ENCODE assay signal across 8 cellular contexts in the genomic region with DNA sequence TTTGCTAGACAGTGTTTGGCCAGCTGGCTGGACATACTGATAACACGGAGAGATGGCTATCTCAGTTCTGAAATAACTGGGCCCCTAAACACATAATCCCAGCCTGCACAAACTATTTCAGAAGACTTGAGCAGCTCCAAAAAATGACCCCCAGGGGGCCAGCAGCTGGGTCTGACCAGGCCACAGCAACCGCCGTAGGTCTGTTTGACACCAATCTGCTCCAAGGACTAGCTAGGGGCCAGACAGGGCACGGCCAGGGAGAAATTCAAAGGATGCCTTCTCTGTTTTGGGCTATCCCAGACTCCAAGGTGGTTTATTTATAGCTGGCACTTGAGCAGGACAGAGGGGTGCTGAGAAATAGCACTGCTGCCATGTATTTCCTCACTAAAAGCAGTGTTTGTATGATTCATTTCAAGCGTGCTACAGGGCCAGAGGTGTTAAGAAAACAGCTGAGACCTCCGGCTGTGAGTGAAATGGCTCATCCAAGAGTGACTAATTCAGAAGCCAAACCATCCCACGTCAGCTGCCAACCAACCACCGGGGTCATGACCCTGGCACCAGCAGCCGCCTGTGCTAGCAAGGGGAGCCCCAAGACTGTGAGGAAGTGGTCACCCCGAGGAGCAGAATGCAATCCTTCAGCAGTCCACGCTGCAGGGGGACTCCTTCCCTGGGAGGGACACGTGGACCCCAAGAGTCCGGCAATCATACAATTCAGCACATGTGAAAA. TPM values are rescaled to one million over a fixed set of nuclear protein-coding genes. Genes with fewer than 3 reads are reported as not detected.
A peak's percentile ranks its signal among the peaks of the same experiment; 100 is the strongest.
DNase-seq lines count a peak whose midpoint lies in the region; ATAC-seq, FAIRE-seq and TF ChIP-seq lines count a peak whose summit lies in the region.

No MANE protein-coding gene starts in this region.

- no peaks in the 10 kb centered on the region for H3K27me3 ChIP-seq in cardiac muscle cell

- CTCF ChIA-PET in A549 (lab: Yijun Ruan, JAX) = interaction anchor here (0.7 to 1.7 kb wide), 5 partner anchors 11 to 322 kb away, joined by 3 to 5 read pairs (median 4); partner anchors contain the start of genes SCNN1G and UBFD1

- ATAC-seq in A549 = peak; percentile 80 to 82
- ATAC-seq in GM18517 (IDR thresholded peaks at IDR 0.05; ENCODE audit: unreplicated experiment) = peak; percentile 69
- peak; percentile 72 for ATAC-seq in HG03108 (IDR thresholded peaks at IDR 0.05; ENCODE audit: unreplicated experiment)

- peaks cover 33% of the 10 kb centered on the region for H3K4me1 ChIP-seq in A549
- peaks cover 20% of the 10 kb centered on the region for H3K4me1 ChIP-seq in cardiac muscle cell (ENCODE audit: low read depth)

- WGBS in A549 (ENCODE audit: missing lambda C conversion rate) = 27% methylated on average over 13 of the region's 13 CpGs

- H3K4me3 ChIP-seq in A549 = no peak overlapping the region
- H3K4me3 ChIP-seq in cardiac muscle cell = no peak overlapping the region
- H3K4me3 ChIP-seq in skin epidermis = no peak overlapping the region

- TF ChIP-seq EP300 in A549 (IDR thresholded peaks at IDR 0.05) = no peak

- H3K9me3 ChIP-seq in A549 (no peaks in the 10 kb centered on the region), cardiac muscle cell (ENCODE audit: low read depth) (no peaks in the 10 kb centered on the region)

- peak overlapping the region; percentile 44 for H3K4me2 ChIP-seq in A549

- DNase-seq in A549 (ENCODE audit: low read depth in 1 of 2, low spot score in 1 of 2) (peak; percentile 59 to 71), SIG-M5 (lab: John Stamatoyannopoulos, UW) (peak; percentile 73), cardiac muscle cell (ENCODE audit: low read depth in 1 of 2, low spot score in 1 of 2) (peak; percentile 45 to 88), cortex of kidney (lab: John Stamatoyannopoulos, UW) (no peak)
- peak; percentile 82 for DNase-seq in activated naive CD4-positive, alpha-beta T cell treated with Interleukin-2 at 50 U/mL for 16 hours

- H3K27ac ChIP-seq in A549 (peak overlapping the region in 1 of 2 experiments; percentile 60; a peak in 2 of 6 replicates), cardiac muscle cell (peak overlapping the region; percentile 88), skin epidermis (peak overlapping the region in 15 of 21 experiments; percentile 6 to 77 (median 33))

- POLR2A ChIA-PET in A549 (lab: Yijun Ruan, JAX) = no interaction called here

- FAIRE-seq in A549 (lab: Jason Lieb, UNC) = no peak

- no peak for TF ChIP-seq CTCF in A549 (IDR thresholded peaks at IDR 0.05)
- no peak for TF ChIP-seq CTCF in cardiac muscle cell (IDR thresholded peaks at IDR 0.05; ENCODE audit: low read depth, low read length)

- 0 out of 5 replicates have a peak, but pooled peaks of 1 of the 2 experiments have one; percentile 0 for TF ChIP-seq RAD21 in A549 (conservative IDR thresholded peaks at IDR 0.05 in 1 of 2, IDR thresholded peaks at IDR 0.05 in 1 of 2)

- no peak for TF ChIP-seq POLR2A in A549 (IDR thresholded peaks at IDR 0.05; ENCODE audit: low read length)

- peaks cover 6% of the 10 kb centered on the region for H3K36me3 ChIP-seq in cardiac muscle cell

TF ChIP-seq in A549, 52 proteins besides CTCF, POLR2A, EP300 and RAD21:
- peak; percentile 75; the same call in 1 of the 2 replicates for TF ChIP-seq GATA3 (IDR thresholded peaks at IDR 0.05; ENCODE audit: borderline replicate concordance)
- no peak for TF ChIP-seq RCOR1 (IDR thresholded peaks at IDR 0.05; ENCODE audit: low read depth, low read length)
- TF ChIP-seq, protein P1, sequence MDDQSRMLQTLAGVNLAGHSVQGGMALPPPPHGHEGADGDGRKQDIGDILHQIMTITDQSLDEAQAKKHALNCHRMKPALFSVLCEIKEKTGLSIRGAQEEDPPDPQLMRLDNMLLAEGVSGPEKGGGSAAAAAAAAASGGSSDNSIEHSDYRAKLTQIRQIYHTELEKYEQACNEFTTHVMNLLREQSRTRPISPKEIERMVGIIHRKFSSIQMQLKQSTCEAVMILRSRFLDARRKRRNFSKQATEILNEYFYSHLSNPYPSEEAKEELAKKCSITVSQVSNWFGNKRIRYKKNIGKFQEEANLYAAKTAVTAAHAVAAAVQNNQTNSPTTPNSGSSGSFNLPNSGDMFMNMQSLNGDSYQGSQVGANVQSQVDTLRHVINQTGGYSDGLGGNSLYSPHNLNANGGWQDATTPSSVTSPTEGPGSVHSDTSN (IDR thresholded peaks at IDR 0.05) = peak; percentile 87
- TF ChIP-seq, protein P2, sequence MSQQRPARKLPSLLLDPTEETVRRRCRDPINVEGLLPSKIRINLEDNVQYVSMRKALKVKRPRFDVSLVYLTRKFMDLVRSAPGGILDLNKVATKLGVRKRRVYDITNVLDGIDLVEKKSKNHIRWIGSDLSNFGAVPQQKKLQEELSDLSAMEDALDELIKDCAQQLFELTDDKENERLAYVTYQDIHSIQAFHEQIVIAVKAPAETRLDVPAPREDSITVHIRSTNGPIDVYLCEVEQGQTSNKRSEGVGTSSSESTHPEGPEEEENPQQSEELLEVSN (IDR thresholded peaks at IDR 0.05; ENCODE audit: borderline replicate concordance, low read depth) = peak; percentile 41; the same call in 1 of the 2 replicates
- TF ChIP-seq JUNB (IDR thresholded peaks at IDR 0.05) = peak; percentile 82
- no peak for TF ChIP-seq TP53 (CRISPR knock-in tag; IDR thresholded peaks at IDR 0.05)
- peak in 1 of 2 experiments; percentile 46; a peak in 1 of 4 replicates for TF ChIP-seq CEBPB (IDR thresholded peaks at IDR 0.05)
- TF ChIP-seq, protein P3, sequence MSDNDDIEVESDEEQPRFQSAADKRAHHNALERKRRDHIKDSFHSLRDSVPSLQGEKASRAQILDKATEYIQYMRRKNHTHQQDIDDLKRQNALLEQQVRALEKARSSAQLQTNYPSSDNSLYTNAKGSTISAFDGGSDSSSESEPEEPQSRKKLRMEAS (IDR thresholded peaks at IDR 0.05) = peak; percentile 77
- TF ChIP-seq HOXB5 (CRISPR knock-in tag; IDR thresholded peaks at IDR 0.05) = no peak
- TF ChIP-seq JUN (IDR thresholded peaks at IDR 0.05) = peak in 1 of 2 experiments; percentile 37; a peak in 1 of 5 replicates
- TF ChIP-seq BHLHE40 (IDR thresholded peaks at IDR 0.05; ENCODE audit: low read depth, low read length) = peak; percentile 72
- TF ChIP-seq MAZ (IDR thresholded peaks at IDR 0.05; ENCODE audit: borderline replicate concordance, low read depth, low read length) = no peak
- peak; percentile 77 for TF ChIP-seq FOSL2 (IDR thresholded peaks at IDR 0.05)
- TF ChIP-seq FOSL2 (CRISPR knock-in tag; IDR thresholded peaks at IDR 0.05) = peak; percentile 92

RNA-seq across cellular contexts. Expression of gene GGA2, which starts 5.7 kb away (rescaled TPM):
- polyA plus RNA-seq in A549 (2011; rRNA removed) (56.9 and 57.9 TPM in 2 replicates), A549 (2017; fragmentation: RNase III; extraction: RNeasy Plus Mini Kit Qiagen cat#74134 plus additional on column Dnase treatment) (29.9 to 33.1 TPM (median 32.7 TPM) in 3 replicates), cardiac muscle cell (149 and 160 TPM in 2 replicates)
- polyA plus RNA-seq in A549 (2012; cell fraction: cytosol; rRNA removed) = 25.6 and 31.0 TPM in 2 replicates
- polyA plus RNA-seq in A549 (2012; cell fraction: nucleus; rRNA removed) = 47.8 and 53.9 TPM in 2 replicates
- 41.6 and 45.3 TPM in 2 replicates for polyA minus RNA-seq in A549 (2011; rRNA and poly(A)+ RNA removed)
- 71.7 and 126 TPM in 2 replicates for total RNA-seq in cardiac muscle cell

RNA-seq across cellular contexts. Expression of gene COG7, which starts 51.6 kb away (rescaled TPM):
- polyA plus RNA-seq in A549 (2011; rRNA removed) (18.5 and 24.7 TPM in 2 replicates), A549 (2017; fragmentation: RNase III; extraction: RNeasy Plus Mini Kit Qiagen cat#74134 plus additional on column Dnase treatment) (10.3 to 11.3 TPM (median 10.5 TPM) in 3 replicates), cardiac muscle cell (10.6 and 11.9 TPM in 2 replicates)
- 34.3 and 35.9 TPM in 2 replicates for polyA plus RNA-seq in A549 (2012; cell fraction: cytosol; rRNA removed)
- polyA plus RNA-seq in A549 (2012; cell fraction: nucleus; rRNA removed) = 66.7 and 71.6 TPM in 2 replicates
- 19.1 and 25.8 TPM in 2 replicates for polyA minus RNA-seq in A549 (2011; rRNA and poly(A)+ RNA removed)
- 9.7 and 23.5 TPM in 2 replicates for total RNA-seq in cardiac muscle cell

RNA-seq across cellular contexts. Expression of gene EARS2, which starts 52.5 kb away (rescaled TPM):
- polyA plus RNA-seq in A549 (2011; rRNA removed) (45.2 and 68.6 TPM in 2 replicates), A549 (2017; fragmentation: RNase III; extraction: RNeasy Plus Mini Kit Qiagen cat#74134 plus additional on column Dnase treatment) (25.2 to 30.8 TPM (median 30.4 TPM) in 3 replicates), cardiac muscle cell (21.0 and 23.3 TPM in 2 replicates)
- polyA plus RNA-seq in A549 (2012; cell fraction: cytosol; rRNA removed) = 44.6 and 62.3 TPM in 2 replicates
- polyA plus RNA-seq in A549 (2012; cell fraction: nucleus; rRNA removed) = 74.4 and 108 TPM in 2 replicates
- polyA minus RNA-seq in A549 (2011; rRNA and poly(A)+ RNA removed) = 70.7 and 82.2 TPM in 2 replicates
- 25.5 and 57.2 TPM in 2 replicates for total RNA-seq in cardiac muscle cell

RNA-seq across cellular contexts. Expression of gene UBFD1, which starts 52.9 kb away (rescaled TPM):
- 75.2 and 78.0 TPM in 2 replicates for polyA plus RNA-seq in A549 (2011; rRNA removed)
- 44.6 and 58.7 TPM in 2 replicates for polyA plus RNA-seq in A549 (2012; cell fraction: cytosol; rRNA removed)
- 67.0 and 70.2 TPM in 2 replicates for polyA plus RNA-seq in A549 (2012; cell fraction: nucleus; rRNA removed)
- polyA plus RNA-seq in A549 (2017; fragmentation: RNase III; extraction: RNeasy Plus Mini Kit Qiagen cat#74134 plus additional on column Dnase treatment) = 58.1 to 60.0 TPM (median 58.6 TPM) in 3 replicates
- polyA minus RNA-seq in A549 (2011; rRNA and poly(A)+ RNA removed) = 41.5 and 46.0 TPM in 2 replicates
- total RNA-seq in cardiac muscle cell = 256 and 277 TPM in 2 replicates
- polyA plus RNA-seq in cardiac muscle cell = 56.5 and 66.9 TPM in 2 replicates
